ENCODE assay signal across 12 cellular contexts in genomic region chr1:67987046-67987799, GRCh38.
A peak's percentile ranks its signal among the peaks of the same experiment; 100 is the strongest.
DNase-seq lines count a peak whose midpoint lies in the region; ATAC-seq, FAIRE-seq and TF ChIP-seq lines count a peak whose summit lies in the region.
"Had no signal": no experiment of that assay in that cellular context is flagged by ENCODE, and none has a peak within 500 bp of the region (broad histone marks: within the 10 kb centered on the region; RNA-seq: fewer than 3 reads in every experiment).

No MANE protein-coding gene starts in this region.

- no peaks in the 10 kb centered on the region for H3K27me3 ChIP-seq in foreskin keratinocyte
- no peaks in the 10 kb centered on the region for H3K27me3 ChIP-seq in gastrocnemius medialis
- H3K27me3 ChIP-seq: upper lobe of left lung had no signal

- TF ChIP-seq POLR2A in A549 (IDR thresholded peaks at IDR 0.05; ENCODE audit: low read length): no peak
- TF ChIP-seq POLR2A in H54 (IDR thresholded peaks at IDR 0.05; ENCODE audit: low read depth, low read length): no peak
- TF ChIP-seq POLR2A in gastrocnemius medialis (IDR thresholded peaks at IDR 0.05): no peak

- H3K4me1 ChIP-seq in A549 (peaks cover 21% of the 10 kb centered on the region), foreskin keratinocyte (no peaks in the 10 kb centered on the region), gastrocnemius medialis (no peaks in the 10 kb centered on the region)
- H3K4me1 ChIP-seq: upper lobe of left lung had no signal

- H3K4me2 ChIP-seq in A549: peak overlapping the region; percentile 19; the same call in 2 of the 3 replicates

- FAIRE-seq in A549 (lab: Jason Lieb, UNC) (no peak), H54 (lab: Jason Lieb, UNC) (no peak)

- peak overlapping the region; percentile 76 to 95 for H3K27ac ChIP-seq in A549
- no peak overlapping the region for H3K27ac ChIP-seq in foreskin keratinocyte
- no peak overlapping the region for H3K27ac ChIP-seq in gastrocnemius medialis
- H3K27ac ChIP-seq: upper lobe of left lung had no signal

- no peak overlapping the region for H3K4me3 ChIP-seq in A549
- H3K4me3 ChIP-seq in gastrocnemius medialis: no peak overlapping the region
- H3K4me3 ChIP-seq: upper lobe of left lung had no signal

- intact Hi-C loops in gastrocnemius medialis (cut with DNase I; ENCODE audit: low total_unique reads): no loop called here

- peak; percentile 20 to 87 for DNase-seq in A549 (ENCODE audit: low read depth in 1 of 2, low spot score in 1 of 2)
- peak; percentile 33 for DNase-seq in H54 (ENCODE audit: insufficient read length, low spot score)
- DNase-seq in amniotic epithelial cell (ENCODE audit: low read depth): peak; percentile 99
- peak; percentile 55 to 82 for DNase-seq in foreskin keratinocyte
- DNase-seq in activated effector memory CD4-positive, alpha-beta T cell treated with Interleukin-2 at 50 U/mL for 16 hours: no peak
- no peak for DNase-seq in gastrocnemius medialis
- DNase-seq: caudate nucleus, NCI-H2171 treated with DMSO at 0.1 percent for 48 hours, upper lobe of left lung had no signal

- CTCF ChIA-PET in A549 (lab: Yijun Ruan, JAX): interaction anchor here (0.7 to 0.8 kb wide), 2 partner anchors 133 kb away, joined by 3 read pairs; no protein-coding TSS in a partner anchor

- 47% methylated on average over 11 of the region's 13 CpGs for WGBS in A549 (ENCODE audit: missing lambda C conversion rate)

- TF ChIP-seq RAD21 in A549 (conservative IDR thresholded peaks at IDR 0.05 in 1 of 2, IDR thresholded peaks at IDR 0.05 in 1 of 2): peak; percentile 15 to 43; a peak in 3 of 5 replicates

- peaks cover 8% of the 10 kb centered on the region; the same call in 2 of the 3 replicates for H3K9me3 ChIP-seq in A549
- no peaks in the 10 kb centered on the region for H3K9me3 ChIP-seq in gastrocnemius medialis
- H3K9me3 ChIP-seq: upper lobe of left lung had no signal

- POLR2A ChIA-PET in A549 (lab: Yijun Ruan, JAX): interaction anchor here (1.1 kb wide), 1 partner anchor 8 kb away, joined by 8 read pairs; no protein-coding TSS in a partner anchor

- in situ Hi-C loops in gastrocnemius medialis (cut with MboI; ENCODE audit: low sequenced_read_pairs in 4 of 4): no loop called here

- peak; percentile 92 to 93 for ATAC-seq in A549
- ATAC-seq in foreskin keratinocyte: peak; percentile 69
- ATAC-seq in GM21529 (IDR thresholded peaks at IDR 0.05; ENCODE audit: unreplicated experiment): no peak
- no peak for ATAC-seq in gastrocnemius medialis
- ATAC-seq in HG02642 (IDR thresholded peaks at IDR 0.05; ENCODE audit: poor library complexity, unreplicated experiment): no peak
- ATAC-seq: HCT116 had no signal

- TF ChIP-seq CTCF in A549 (IDR thresholded peaks at IDR 0.05): no peak
- TF ChIP-seq CTCF in foreskin keratinocyte (conservative IDR thresholded peaks at IDR 0.05): no peak
- no peak for TF ChIP-seq CTCF in gastrocnemius medialis (IDR thresholded peaks at IDR 0.05 in 4 of 5, conservative IDR thresholded peaks at IDR 0.05 in 1 of 5)

- no peaks in the 10 kb centered on the region for H3K36me3 ChIP-seq in gastrocnemius medialis
- H3K36me3 ChIP-seq: upper lobe of left lung had no signal

- peak; percentile 72 to 96; a peak in 3 of 5 replicates for TF ChIP-seq EP300 in A549 (IDR thresholded peaks at IDR 0.05)

TF ChIP-seq in A549, 52 proteins besides CTCF, POLR2A, EP300 and RAD21:
- peak; percentile 90 for TF ChIP-seq MAFK (IDR thresholded peaks at IDR 0.05; ENCODE audit: partially characterized antibody)
- TF ChIP-seq FOSL2 (IDR thresholded peaks at IDR 0.05): no peak; the same call in 1 of the 2 replicates
- peak; percentile 49; the same call in 1 of the 2 replicates for TF ChIP-seq FOSL2 (CRISPR knock-in tag; IDR thresholded peaks at IDR 0.05)
- peak; percentile 79; the same call in 1 of the 2 replicates for TF ChIP-seq GATA3 (IDR thresholded peaks at IDR 0.05; ENCODE audit: borderline replicate concordance)
- TF ChIP-seq JUNB (IDR thresholded peaks at IDR 0.05): peak; percentile 85
- no peak for TF ChIP-seq MYC (IDR thresholded peaks at IDR 0.05; ENCODE audit: borderline replicate concordance, low read length)
- TF ChIP-seq, protein P1, sequence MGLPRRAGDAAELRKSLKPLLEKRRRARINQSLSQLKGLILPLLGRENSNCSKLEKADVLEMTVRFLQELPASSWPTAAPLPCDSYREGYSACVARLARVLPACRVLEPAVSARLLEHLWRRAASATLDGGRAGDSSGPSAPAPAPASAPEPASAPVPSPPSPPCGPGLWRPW (IDR thresholded peaks at IDR 0.05): peak; percentile 40; the same call in 1 of the 2 replicates
- TF ChIP-seq HMGXB4 (CRISPR knock-in tag; IDR thresholded peaks at IDR 0.05; ENCODE audit: borderline replicate concordance): no peak
- peak; percentile 63 to 80; a peak in 4 of 5 replicates for TF ChIP-seq JUN (IDR thresholded peaks at IDR 0.05)
- no peak for TF ChIP-seq POLR2AphosphoS2 (conservative IDR thresholded peaks at IDR 0.05; ENCODE audit: low read length)
- TF ChIP-seq SMC3 (IDR thresholded peaks at IDR 0.05): peak; percentile 24; the same call in 1 of the 3 replicates
- TF ChIP-seq BCL3 (IDR thresholded peaks at IDR 0.05): 0 out of 3 replicates have a peak, but pooled peaks have one; percentile 21
- peak; percentile 81; the same call in 1 of the 2 replicates for TF ChIP-seq HOXB5 (CRISPR knock-in tag; IDR thresholded peaks at IDR 0.05)
- peak; percentile 87 to 92 for TF ChIP-seq CEBPB (IDR thresholded peaks at IDR 0.05)

Comparison
In these comparisons a context has a peak if more than half of its experiments do, and no peak if none do; other contexts are left out.
1. ATAC-seq: peak in A549 (2 of 2) and foreskin keratinocyte (single experiment); none in GM21529 (single experiment), gastrocnemius medialis (0 of 2) and HG02642 (single experiment).
2. DNase-seq: peak in A549 (2 of 2), H54 (single experiment), amniotic epithelial cell (single experiment) and foreskin keratinocyte (2 of 2); none in activated effector memory CD4-positive, alpha-beta T cell treated with Interleukin-2 at 50 U/mL for 16 hours (single experiment) and gastrocnemius medialis (0 of 2).
3. H3K27ac ChIP-seq: peak in A549 (2 of 2); none in foreskin keratinocyte (single experiment) and gastrocnemius medialis (0 of 4).